In genomic region chr4:77199276-77199675, GRCh38 we compare ENCODE assay signal across 27 cellular contexts.
"Had no signal": no experiment of that assay in that cellular context is flagged by ENCODE, and none has a peak within 500 bp of the region (broad histone marks: within the 10 kb centered on the region; RNA-seq: fewer than 3 reads in every experiment).

No MANE protein-coding gene starts in this region.

- H3K36me3 Mint-ChIP-seq: activated CD4-positive, alpha-beta memory T cell treated with anti-CD3 and anti-CD28 coated beads for 36 hours; activated naive CD4-positive, alpha-beta T cell treated with anti-CD3 and anti-CD28 coated beads, Interleukin-2, amount 10 ng/mL, durations not matched to agents 7 days and 5 days; activated naive CD4-positive, alpha-beta T cell treated with anti-CD3 and anti-CD28 coated beads, Interleukin-2, amount 50 U/mL, for 72 hours; activated naive CD8-positive, alpha-beta T cell treated with anti-CD3 and anti-CD28 coated beads, Interleukin-2, amount 10 ng/mL, durations not matched to agents 7 days and 5 days had no signal

- H3K27me3 Mint-ChIP-seq: activated CD4-positive, alpha-beta memory T cell treated with anti-CD3 and anti-CD28 coated beads for 36 hours had no signal

- H3K9me3 Mint-ChIP-seq: activated CD4-positive, alpha-beta memory T cell treated with anti-CD3 and anti-CD28 coated beads for 36 hours; activated CD4-positive, alpha-beta T cell treated with anti-CD3 and anti-CD28 coated beads, Interleukin-2, amount 10 ng/mL, durations not matched to agents 24 days and 14 days; activated naive CD4-positive, alpha-beta T cell treated with anti-CD3 and anti-CD28 coated beads, Interleukin-2, amount 10 ng/mL, durations not matched to agents 7 days and 5 days; activated naive CD4-positive, alpha-beta T cell treated with anti-CD3 and anti-CD28 coated beads, Interleukin-2, amount 50 U/mL, for 72 hours; activated naive CD8-positive, alpha-beta T cell treated with anti-CD3 and anti-CD28 coated beads, Interleukin-2, amount 10 ng/mL, durations not matched to agents 7 days and 5 days; activated T-cell treated with anti-CD3 and anti-CD28 coated beads, Interleukin-2, amount 50 U/mL, for 24 hours; effector memory CD8-positive, alpha-beta T cell had no signal

- DNase-seq: activated CD4-positive, alpha-beta memory T cell treated with anti-CD3 and anti-CD28 coated beads for 36 hours; activated CD4-positive, alpha-beta T cell treated with anti-CD3 and anti-CD28 coated beads for 36 hours; activated CD4-positive, alpha-beta T cell treated with anti-CD3 and anti-CD28 coated beads, Interleukin-2, amount 10 ng/mL, durations not matched to agents 24 days and 14 days; activated CD4-positive, CD25-positive, alpha-beta regulatory T cell; activated CD4-positive, CD25-positive, alpha-beta regulatory T cell treated with anti-CD3 and anti-CD28 coated beads, Interleukin-2, amount 50 U/mL, for 72 hours; activated CD8-positive, alpha-beta memory T cell treated with anti-CD3 and anti-CD28 coated beads, Interleukin-2, amount 50 U/mL, for 48 hours; activated gamma-delta T cell; activated naive CD4-positive, alpha-beta T cell; activated naive CD4-positive, alpha-beta T cell treated with anti-CD3 and anti-CD28 coated beads, Interleukin-2, amount 10 ng/mL, durations not matched to agents 7 days and 5 days; activated naive CD8-positive, alpha-beta T cell treated with anti-CD3 and anti-CD28 coated beads, Interleukin-2, amount 10 ng/mL, durations not matched to agents 7 days and 5 days; activated T-cell treated with anti-CD3 and anti-CD28 coated beads for 4 hours; activated T-cell treated with anti-CD3 and anti-CD28 coated beads, Interleukin-2, amount 50 U/mL, for 24 hours; activated T-cell treated with anti-CD3 and anti-CD28 coated beads, Interleukin-2, amount 50 U/mL, for 72 hours; amniotic stem cell; anterior cingulate cortex; brain microvascular endothelial cell; central memory CD4-positive, alpha-beta T cell; cerebellar nuclear complex; colonic mucosa; dermis blood vessel endothelial cell; effector CD4-positive, alpha-beta T cell; effector memory CD8-positive, alpha-beta T cell; foreskin fibroblast; head of caudate nucleus; T-helper 2 cell had no signal

- H3K4me3 Mint-ChIP-seq: activated CD4-positive, alpha-beta memory T cell treated with anti-CD3 and anti-CD28 coated beads for 36 hours; activated CD4-positive, alpha-beta T cell treated with anti-CD3 and anti-CD28 coated beads for 36 hours; activated CD4-positive, alpha-beta T cell treated with anti-CD3 and anti-CD28 coated beads, Interleukin-2, amount 10 ng/mL, durations not matched to agents 24 days and 14 days; activated naive CD4-positive, alpha-beta T cell treated with anti-CD3 and anti-CD28 coated beads, Interleukin-2, amount 10 ng/mL, durations not matched to agents 7 days and 5 days; activated naive CD8-positive, alpha-beta T cell treated with anti-CD3 and anti-CD28 coated beads, Interleukin-2, amount 10 ng/mL, durations not matched to agents 7 days and 5 days; activated T-cell treated with anti-CD3 and anti-CD28 coated beads, Interleukin-2, amount 50 U/mL, for 24 hours; activated T-cell treated with anti-CD3 and anti-CD28 coated beads, Interleukin-2, amount 50 U/mL, for 72 hours; effector memory CD8-positive, alpha-beta T cell had no signal

- H3K27ac Mint-ChIP-seq: activated CD4-positive, alpha-beta memory T cell treated with anti-CD3 and anti-CD28 coated beads for 36 hours; activated CD4-positive, alpha-beta T cell treated with anti-CD3 and anti-CD28 coated beads for 36 hours; activated CD4-positive, alpha-beta T cell treated with anti-CD3 and anti-CD28 coated beads, Interleukin-2, amount 10 ng/mL, durations not matched to agents 24 days and 14 days; activated naive CD4-positive, alpha-beta T cell treated with anti-CD3 and anti-CD28 coated beads, Interleukin-2, amount 10 ng/mL, durations not matched to agents 7 days and 5 days; activated naive CD4-positive, alpha-beta T cell treated with anti-CD3 and anti-CD28 coated beads, Interleukin-2, amount 50 U/mL, for 72 hours; activated naive CD8-positive, alpha-beta T cell treated with anti-CD3 and anti-CD28 coated beads, Interleukin-2, amount 10 ng/mL, durations not matched to agents 7 days and 5 days; activated T-cell treated with anti-CD3 and anti-CD28 coated beads, Interleukin-2, amount 50 U/mL, for 24 hours; activated T-cell treated with anti-CD3 and anti-CD28 coated beads, Interleukin-2, amount 50 U/mL, for 72 hours; effector memory CD8-positive, alpha-beta T cell had no signal

- ATAC-seq: activated CD4-positive, alpha-beta T cell treated with anti-CD3 and anti-CD28 coated beads for 36 hours; activated naive CD4-positive, alpha-beta T cell treated with anti-CD3 and anti-CD28 coated beads, Interleukin-2, amount 50 U/mL, for 72 hours; activated T-cell treated with anti-CD3 and anti-CD28 coated beads, Interleukin-2, amount 50 U/mL, for 72 hours; effector memory CD8-positive, alpha-beta T cell; esophagus mucosa had no signal
